8 cellular contexts compared by ENCODE assay signal in genomic region chr20:25195014-25195961, GRCh38. TPM values are rescaled to one million over a fixed set of nuclear protein-coding genes. Genes with fewer than 3 reads are reported as not detected.
DNase-seq lines count a peak whose midpoint lies in the region; ATAC-seq and TF ChIP-seq lines count a peak whose summit lies in the region.

TSS of gene ENTPD6 (plus strand) at chr20:25195712. CDS start at chr20:25206537, 10,825 bp downstream.

- no peaks in the 10 kb centered on the region for H3K36me3 Mint-ChIP-seq in activated T-helper 1 cell treated with anti-CD3 and anti-CD28 coated beads, Interleukin-12 subunit alpha, Interleukin-12 subunit beta, Interleukin-2, Interleukin-4 antibody, amounts not matched to agents 30 ng/mL and 10 ng/mL and 1 ng/mL, durations not matched to agents 14 hours and 24 hours and 36 hours (ENCODE audit: low read depth)
- no peaks in the 10 kb centered on the region for H3K36me3 Mint-ChIP-seq in naive thymus-derived CD8-positive, alpha-beta T cell
- H3K36me3 Mint-ChIP-seq in stimulated activated naive B cell treated with anti-CD40 and anti-IgM and Interleukin-4, amounts not matched to agents 10 μg/mL and 1 μg/mL and 100 μg/mL, for 72 hours: peaks cover 9 to 10% of the 10 kb centered on the region in 2 donors

- intact Hi-C loops in activated T-helper 1 cell treated with anti-CD3 and anti-CD28 coated beads, Interleukin-12 subunit alpha, Interleukin-12 subunit beta, Interleukin-2, Interleukin-4 antibody, amounts not matched to agents 30 ng/mL and 10 ng/mL and 1 ng/mL, durations not matched to agents 14 hours and 24 hours and 36 hours (cut with micrococcal nuclease): loop anchor here (1.0 to 5.0 kb wide), 9 partner anchors 35 to 1148 kb away; partner anchors contain the start of genes ABHD12, APMAP, PYGB and ZNF337

- ATAC-seq in DND-41 (ENCODE audit: insufficient read depth, low read depth) (peak; percentile 82), GM21786 (IDR thresholded peaks at IDR 0.05; ENCODE audit: unreplicated experiment) (peak; percentile 70)
- ATAC-seq in naive thymus-derived CD8-positive, alpha-beta T cell: peak; percentile 73 to 77
- peak; percentile 86 to 88 for ATAC-seq in stimulated activated naive B cell treated with anti-CD40 and anti-IgM and Interleukin-4, amounts not matched to agents 10 μg/mL and 1 μg/mL and 100 μg/mL, for 72 hours (replicated peaks)

- peak; percentile 68 to 77 for TF ChIP-seq POLR2A in Peyer's patch (IDR thresholded peaks at IDR 0.05)

- no peaks in the 10 kb centered on the region for H3K27me3 ChIP-seq in DND-41 (ENCODE audit: insufficient read depth, low read length, poor library complexity)
- no peaks in the 10 kb centered on the region for H3K27me3 ChIP-seq in KMS-11 (ENCODE audit: insufficient read depth, low read depth)
- H3K27me3 ChIP-seq in Peyer's patch: no peaks in the 10 kb centered on the region

- H3K79me2 ChIP-seq in DND-41 (ENCODE audit: insufficient read depth, low read length) (peaks cover 45% of the 10 kb centered on the region), KMS-11 (ENCODE audit: insufficient read depth, low read depth) (peaks cover 28% of the 10 kb centered on the region)

- peak within 1 kb of the TSS; percentile 91 for H3K4me3 Mint-ChIP-seq in activated T-helper 1 cell treated with anti-CD3 and anti-CD28 coated beads, Interleukin-12 subunit alpha, Interleukin-12 subunit beta, Interleukin-2, Interleukin-4 antibody, amounts not matched to agents 30 ng/mL and 10 ng/mL and 1 ng/mL, durations not matched to agents 14 hours and 24 hours and 36 hours
- H3K4me3 Mint-ChIP-seq in naive thymus-derived CD8-positive, alpha-beta T cell: peak within 1 kb of the TSS; percentile 86 to 95 (median 92)
- H3K4me3 Mint-ChIP-seq in stimulated activated naive B cell treated with anti-CD40 and anti-IgM and Interleukin-4, amounts not matched to agents 10 μg/mL and 1 μg/mL and 100 μg/mL, for 72 hours: peak within 1 kb of the TSS; percentile 88 to 97

- H4K20me1 ChIP-seq in DND-41 (ENCODE audit: insufficient read depth, low read length): peaks cover 18% of the 10 kb centered on the region; the same call in 1 of the 2 replicates
- H4K20me1 ChIP-seq in KMS-11 (ENCODE audit: insufficient read depth): no peaks in the 10 kb centered on the region

- H3K9me3 ChIP-seq in DND-41 (ENCODE audit: insufficient read depth, low read length, severe bottlenecking): no peaks in the 10 kb centered on the region
- H3K9me3 ChIP-seq in Peyer's patch: no peaks in the 10 kb centered on the region

- H3K36me3 ChIP-seq in DND-41 (ENCODE audit: insufficient read depth, low read length): peaks cover 9% of the 10 kb centered on the region
- H3K36me3 ChIP-seq in KMS-11 (ENCODE audit: insufficient read depth): no peaks in the 10 kb centered on the region
- no peaks in the 10 kb centered on the region for H3K36me3 ChIP-seq in Peyer's patch

- H3K4me1 ChIP-seq in DND-41 (ENCODE audit: insufficient read depth, low read length) (peaks cover 40% of the 10 kb centered on the region), KMS-11 (ENCODE audit: low read depth, poor library complexity, severe bottlenecking) (peaks cover 33% of the 10 kb centered on the region), Peyer's patch (peaks cover 0 to 30% (median 11%) of the 10 kb centered on the region in 4 donors)

- peak; percentile 97 for DNase-seq in DND-41
- peak; percentile 90 to 96 (median 96) for DNase-seq in Peyer's patch
- peak; percentile 89 for DNase-seq in activated T-helper 1 cell treated with anti-CD3 and anti-CD28 coated beads, Interleukin-12 subunit alpha, Interleukin-12 subunit beta, Interleukin-2, Interleukin-4 antibody, amounts not matched to agents 30 ng/mL and 10 ng/mL and 1 ng/mL, durations not matched to agents 14 hours and 24 hours and 36 hours (ENCODE audit: low spot score)
- DNase-seq in fibroblast of gingiva (ENCODE audit: low read depth): peak; percentile 85
- peak; percentile 90 to 98 (median 96) for DNase-seq in naive thymus-derived CD8-positive, alpha-beta T cell
- peak; percentile 92 for DNase-seq in stimulated activated naive B cell treated with anti-CD40 and anti-IgM and Interleukin-4, amounts not matched to agents 10 μg/mL and 1 μg/mL and 100 μg/mL, for 72 hours

- peak within 1 kb of the TSS; percentile 98 for H3K4me2 ChIP-seq in DND-41 (ENCODE audit: insufficient read depth, low read length)
- peak within 1 kb of the TSS; percentile 73 for H3K4me2 ChIP-seq in KMS-11

- H3K27ac Mint-ChIP-seq in activated T-helper 1 cell treated with anti-CD3 and anti-CD28 coated beads, Interleukin-12 subunit alpha, Interleukin-12 subunit beta, Interleukin-2, Interleukin-4 antibody, amounts not matched to agents 30 ng/mL and 10 ng/mL and 1 ng/mL, durations not matched to agents 14 hours and 24 hours and 36 hours: peak within 1 kb of the TSS; percentile 81
- H3K27ac Mint-ChIP-seq in naive thymus-derived CD8-positive, alpha-beta T cell: peak within 1 kb of the TSS; percentile 78 to 98 (median 97)
- peak within 1 kb of the TSS; percentile 88 for H3K27ac Mint-ChIP-seq in stimulated activated naive B cell treated with anti-CD40 and anti-IgM and Interleukin-4, amounts not matched to agents 10 μg/mL and 1 μg/mL and 100 μg/mL, for 72 hours

- H3K4me3 ChIP-seq in DND-41 (ENCODE audit: low read depth in 1 of 2, low read length in 2 of 2): peak within 1 kb of the TSS; percentile 91 to 94
- H3K4me3 ChIP-seq in KMS-11 (IDR thresholded peaks at IDR 0.05; ENCODE audit: insufficient read depth, low read depth, low read length): no peak within 1 kb of the TSS
- peak within 1 kb of the TSS; percentile 83 to 97 (median 92) for H3K4me3 ChIP-seq in Peyer's patch

- no peaks in the 10 kb centered on the region for H3K27me3 Mint-ChIP-seq in activated T-helper 1 cell treated with anti-CD3 and anti-CD28 coated beads, Interleukin-12 subunit alpha, Interleukin-12 subunit beta, Interleukin-2, Interleukin-4 antibody, amounts not matched to agents 30 ng/mL and 10 ng/mL and 1 ng/mL, durations not matched to agents 14 hours and 24 hours and 36 hours (ENCODE audit: insufficient read depth)
- H3K27me3 Mint-ChIP-seq in naive thymus-derived CD8-positive, alpha-beta T cell: peaks cover 0 to 1% (median 0%) of the 10 kb centered on the region in 5 donors
- H3K27me3 Mint-ChIP-seq in stimulated activated naive B cell treated with anti-CD40 and anti-IgM and Interleukin-4, amounts not matched to agents 10 μg/mL and 1 μg/mL and 100 μg/mL, for 72 hours: peaks cover 4 to 8% of the 10 kb centered on the region in 2 donors

- TF ChIP-seq CTCF in DND-41 (IDR thresholded peaks at IDR 0.05; ENCODE audit: borderline replicate concordance, extremely low read depth, low read length, poor library complexity, severe bottlenecking): peak; percentile 16
- no peak for TF ChIP-seq CTCF in KMS-11 (conservative IDR thresholded peaks at IDR 0.05; ENCODE audit: low read depth, low read length)
- TF ChIP-seq CTCF in Peyer's patch (IDR thresholded peaks at IDR 0.05): peak in 2 of 6 experiments; percentile 12 to 20

- POLR2A ChIA-PET in naive thymus-derived CD8-positive, alpha-beta T cell (lab: Charles Lee): interaction anchor here (0.5 to 3.4 kb wide), 17 partner anchors 9 to 202 kb away, joined by 3 to 36 read pairs (median 5); partner anchors contain the start of genes ACSS1, APMAP and PYGB

- H3K4me1 Mint-ChIP-seq in activated T-helper 1 cell treated with anti-CD3 and anti-CD28 coated beads, Interleukin-12 subunit alpha, Interleukin-12 subunit beta, Interleukin-2, Interleukin-4 antibody, amounts not matched to agents 30 ng/mL and 10 ng/mL and 1 ng/mL, durations not matched to agents 14 hours and 24 hours and 36 hours (ENCODE audit: low read depth): peaks cover 20% of the 10 kb centered on the region
- peaks cover 29 to 57% (median 48%) of the 10 kb centered on the region in 4 donors for H3K4me1 Mint-ChIP-seq in naive thymus-derived CD8-positive, alpha-beta T cell
- H3K4me1 Mint-ChIP-seq in stimulated activated naive B cell treated with anti-CD40 and anti-IgM and Interleukin-4, amounts not matched to agents 10 μg/mL and 1 μg/mL and 100 μg/mL, for 72 hours: peaks cover 22 to 46% of the 10 kb centered on the region in 2 donors

- peak within 1 kb of the TSS; percentile 96 for H3K9ac ChIP-seq in DND-41 (ENCODE audit: low read depth, low read length)
- peak within 1 kb of the TSS; percentile 62 for H3K9ac ChIP-seq in KMS-11

- H3K9me3 Mint-ChIP-seq in activated T-helper 1 cell treated with anti-CD3 and anti-CD28 coated beads, Interleukin-12 subunit alpha, Interleukin-12 subunit beta, Interleukin-2, Interleukin-4 antibody, amounts not matched to agents 30 ng/mL and 10 ng/mL and 1 ng/mL, durations not matched to agents 14 hours and 24 hours and 36 hours: no peaks in the 10 kb centered on the region
- H3K9me3 Mint-ChIP-seq in naive thymus-derived CD8-positive, alpha-beta T cell: no peaks in the 10 kb centered on the region
- no peaks in the 10 kb centered on the region for H3K9me3 Mint-ChIP-seq in stimulated activated naive B cell treated with anti-CD40 and anti-IgM and Interleukin-4, amounts not matched to agents 10 μg/mL and 1 μg/mL and 100 μg/mL, for 72 hours

- H3K27ac ChIP-seq in DND-41 (ENCODE audit: low read length) (peak within 1 kb of the TSS; percentile 84), KMS-11 (peak within 1 kb of the TSS; percentile 73), Peyer's patch (peak within 1 kb of the TSS; percentile 81 to 92 (median 84))

- H2AFZ ChIP-seq in DND-41 (ENCODE audit: low read depth, low read length): peak within 1 kb of the TSS; percentile 95
- peak within 1 kb of the TSS; percentile 67 for H2AFZ ChIP-seq in KMS-11 (ENCODE audit: low read depth)

RNA-seq across cellular contexts. Expression of gene ENTPD6, which starts in this region (rescaled TPM):
- total RNA-seq in Peyer's patch: 100 to 1,000 TPM; 122 to 248 (median 213) TPM
- 42.5 and 43.5 TPM in 2 replicates for total RNA-seq in activated T-helper 1 cell treated with anti-CD3 and anti-CD28 coated beads, Interleukin-12 subunit alpha, Interleukin-12 subunit beta, Interleukin-2, Interleukin-4 antibody, amounts not matched to agents 30 ng/mL and 10 ng/mL and 1 ng/mL, durations not matched to agents 14 hours and 24 hours and 36 hours
- total RNA-seq in naive thymus-derived CD8-positive, alpha-beta T cell: 100 to 1,000 TPM; 109 to 110 TPM
- 10 to 100 TPM; 39.9 to 50.5 (median 44.7) TPM for polyA plus RNA-seq in naive thymus-derived CD8-positive, alpha-beta T cell
